In the genomic region with DNA sequence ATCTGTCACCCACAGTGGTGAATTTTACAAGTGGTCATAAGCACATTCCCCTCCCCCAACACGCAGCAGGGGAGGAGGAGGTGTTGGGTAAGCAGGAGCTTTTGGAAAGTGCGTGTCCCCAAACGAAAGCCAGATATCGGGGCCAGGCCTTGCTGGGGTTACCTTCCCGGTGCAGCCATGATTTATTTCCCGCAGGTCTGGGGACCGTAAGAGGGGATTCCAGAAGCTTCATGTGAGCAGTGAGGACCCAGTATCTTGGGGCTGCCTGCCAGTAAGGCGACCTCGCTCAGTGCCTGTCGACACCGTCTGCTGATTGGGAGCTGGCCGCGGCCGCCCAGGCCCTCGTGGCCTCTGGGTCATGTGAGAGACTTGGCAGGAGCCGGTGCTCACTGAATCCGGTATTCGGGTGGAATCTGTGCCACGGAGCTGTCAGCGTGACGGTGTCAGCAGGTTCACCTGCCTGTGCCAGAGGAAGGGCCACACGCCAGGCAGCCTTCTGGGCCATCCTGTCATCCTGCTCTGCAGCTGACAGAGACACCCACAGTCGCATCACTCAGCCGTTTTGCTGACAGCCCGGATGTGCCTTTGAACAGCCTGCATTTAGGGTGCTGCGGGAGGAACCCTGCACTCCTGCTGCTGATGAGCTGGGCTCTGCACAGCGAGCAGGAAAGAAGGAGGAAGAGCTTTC, we compare ENCODE assay signal across 8 cellular contexts.
A peak's percentile ranks its signal among the peaks of the same experiment; 100 is the strongest.
DNase-seq lines count a peak whose midpoint lies in the region; ATAC-seq lines count a peak whose summit lies in the region.

No MANE protein-coding gene starts in this region.

- peak overlapping the region; percentile 33 for H3K4me3 Mint-ChIP-seq in central memory CD8-positive, alpha-beta T cell

- H3K27ac Mint-ChIP-seq in central memory CD8-positive, alpha-beta T cell (ENCODE audit: low read depth), result peak overlapping the region; percentile 86

- H3K36me3 Mint-ChIP-seq in central memory CD8-positive, alpha-beta T cell (ENCODE audit: insufficient read depth), result peaks cover 2% of the 10 kb centered on the region

- no peaks in the 10 kb centered on the region for H3K9me3 Mint-ChIP-seq in central memory CD8-positive, alpha-beta T cell

- H3K27me3 Mint-ChIP-seq in central memory CD8-positive, alpha-beta T cell, result no peaks in the 10 kb centered on the region

- peaks cover 6% of the 10 kb centered on the region for H3K4me1 Mint-ChIP-seq in central memory CD8-positive, alpha-beta T cell

- DNase-seq in stimulated activated naive CD4-positive, alpha-beta T cell (lab: John Stamatoyannopoulos, UW), result peak in 4 of 6 experiments; percentile 19 to 37 (median 22)
- no peak for DNase-seq in stimulated activated naive CD4-positive, alpha-beta T cell treated with Interleukin-2 at 50 U/mL for 16 hours (lab: John Stamatoyannopoulos, UW)
- peak; percentile 7 for DNase-seq in T follicular helper cell (ENCODE audit: low read depth)
- peak; percentile 15 to 25 for DNase-seq in central memory CD8-positive, alpha-beta T cell (ENCODE audit: low spot score in 2 of 2)
- peak; percentile 64 for DNase-seq in kidney glomerular epithelial cell (lab: John Stamatoyannopoulos, UW)
- DNase-seq in stimulated activated CD4-positive, alpha-beta T cell treated with anti-CD3 and anti-CD28 coated beads, Interleukin-15, amount 100 ng/mL, for 24 hours, result peak; percentile 51

- ATAC-seq in central memory CD8-positive, alpha-beta T cell (replicated peaks; ENCODE audit: extremely low read depth, poor library complexity, severe bottlenecking), result peak; percentile 94
- ATAC-seq in GM18870 (IDR thresholded peaks at IDR 0.05; ENCODE audit: unreplicated experiment) (no peak), GM18520 (IDR thresholded peaks at IDR 0.05; ENCODE audit: unreplicated experiment) (no peak)
